Comparison of ENCODE assay signal across 26 cellular contexts in genomic region chr4:151110236-151110635, GRCh38.
"Had no signal": no experiment of that assay in that cellular context is flagged by ENCODE, and none has a peak within 500 bp of the region (broad histone marks: within the 10 kb centered on the region; RNA-seq: fewer than 3 reads in every experiment).

No MANE protein-coding gene starts in this region.

- H3K27ac ChIP-seq: ascending aorta, breast epithelium, colonic mucosa, WERI-Rb-1 had no signal

- DNase-seq: activated CD4-positive, alpha-beta memory T cell treated with anti-CD3 and anti-CD28 coated beads for 36 hours; activated CD4-positive, alpha-beta T cell treated with anti-CD3 and anti-CD28 coated beads for 36 hours; activated CD4-positive, alpha-beta T cell treated with anti-CD3 and anti-CD28 coated beads, Interleukin-2, amount 10 ng/mL, durations not matched to agents 24 days and 14 days; activated CD4-positive, CD25-positive, alpha-beta regulatory T cell; activated CD4-positive, CD25-positive, alpha-beta regulatory T cell treated with anti-CD3 and anti-CD28 coated beads, Interleukin-2, amount 50 U/mL, for 72 hours; activated CD8-positive, alpha-beta memory T cell treated with anti-CD3 and anti-CD28 coated beads, Interleukin-2, amount 50 U/mL, for 48 hours; activated CD8-positive, alpha-beta T cell treated with anti-CD3 and anti-CD28 coated beads, Interleukin-2, amount 10 ng/mL, durations not matched to agents 7 days and 5 days; activated gamma-delta T cell; activated naive CD4-positive, alpha-beta T cell; activated naive CD4-positive, alpha-beta T cell treated with anti-CD3 and anti-CD28 coated beads, Interleukin-2, amount 10 ng/mL, durations not matched to agents 7 days and 5 days; activated naive CD8-positive, alpha-beta T cell treated with anti-CD3 and anti-CD28 coated beads, Interleukin-2, amount 10 ng/mL, durations not matched to agents 7 days and 5 days; activated T-cell treated with anti-CD3 and anti-CD28 coated beads for 4 hours; activated T-cell treated with anti-CD3 and anti-CD28 coated beads, Interleukin-2, amount 50 U/mL, for 24 hours; activated T-cell treated with anti-CD3 and anti-CD28 coated beads, Interleukin-2, amount 50 U/mL, for 72 hours; central memory CD4-positive, alpha-beta T cell; cerebellar nuclear complex; colonic mucosa; effector CD8-positive, alpha-beta T cell; head of caudate nucleus; T-helper 17 cell; T1000; WERI-Rb-1 had no signal

- H3K36me3 ChIP-seq: breast epithelium had no signal

- FAIRE-seq: frontal cortex had no signal

- H3K4me1 ChIP-seq: ascending aorta, breast epithelium, colonic mucosa had no signal

- H3K9me3 ChIP-seq: ascending aorta, breast epithelium, colonic mucosa had no signal

- H3K4me3 ChIP-seq: ascending aorta, breast epithelium, cardiac muscle cell, colonic mucosa had no signal

- H3K27me3 ChIP-seq: ascending aorta, breast epithelium, cardiac muscle cell, colonic mucosa had no signal
